Comparison of ENCODE assay signal across 8 cellular contexts in the genomic region with DNA sequence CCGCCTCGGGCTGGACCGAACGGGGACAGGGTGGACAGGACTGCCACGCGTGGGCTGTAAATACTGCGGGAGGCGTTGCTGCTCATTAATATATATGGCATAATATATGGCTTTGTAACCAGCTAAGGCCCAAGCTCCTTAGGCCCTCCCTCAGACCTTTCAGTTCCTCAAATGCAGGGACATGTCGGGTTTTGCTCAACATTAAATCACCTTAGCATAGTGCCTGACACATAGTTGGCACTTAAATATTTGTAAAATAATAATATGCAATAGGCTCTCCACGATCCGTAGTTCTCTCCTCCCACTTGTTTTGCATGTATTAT. TPM values are rescaled to one million over a fixed set of nuclear protein-coding genes. Genes with fewer than 3 reads are reported as not detected.
DNase-seq lines count a peak whose midpoint lies in the region; ATAC-seq and TF ChIP-seq lines count a peak whose summit lies in the region.

No MANE protein-coding gene starts in this region.

- peak overlapping the region; percentile 100 for H3K9ac ChIP-seq in OCI-LY3 (ENCODE audit: low read length)

- TF ChIP-seq CTCF in OCI-LY3 (IDR thresholded peaks at IDR 0.05; ENCODE audit: low read depth, low read length) (no peak), epithelial cell of proximal tubule (conservative IDR thresholded peaks at IDR 0.05; ENCODE audit: low read depth, low read length) (no peak), osteoblast (IDR thresholded peaks at IDR 0.05; ENCODE audit: extremely low read depth, low read depth, low read length) (no peak)

- no peak overlapping the region for H3K27ac Mint-ChIP-seq in activated CD4-positive, alpha-beta T cell treated with anti-CD3 and anti-CD28 coated beads, Interleukin-2, amount 10 ng/mL, durations not matched to agents 24 days and 14 days

- H3K9me3 Mint-ChIP-seq in activated CD4-positive, alpha-beta T cell treated with anti-CD3 and anti-CD28 coated beads, Interleukin-2, amount 10 ng/mL, durations not matched to agents 24 days and 14 days = no peaks in the 10 kb centered on the region

- no peak for DNase-seq in activated CD4-positive, alpha-beta T cell treated with anti-CD3 and anti-CD28 coated beads, Interleukin-2, amount 10 ng/mL, durations not matched to agents 24 days and 14 days
- DNase-seq in activated CD4-positive, alpha-beta T cell treated with anti-CD3 and anti-CD28 coated beads for 1 hour = no peak
- no peak for DNase-seq in epithelial cell of proximal tubule (ENCODE audit: low read depth)
- DNase-seq in osteoblast (ENCODE audit: insufficient read length, low spot score, missing footprints) = no peak
- DNase-seq in inferior parietal cortex (ENCODE audit: extremely low spot score) = no peak
- DNase-seq in NCI-H1092 treated with DMSO at 0.1 percent for 48 hours (lab: John Stamatoyannopoulos, UW) = no peak

- peak overlapping the region; percentile 100 for H2AFZ ChIP-seq in OCI-LY3 (ENCODE audit: low read depth, low read length)
- H2AFZ ChIP-seq in osteoblast (ENCODE audit: low read length) = peak overlapping the region; percentile 100

- peak overlapping the region; percentile 94 for H3K4me3 Mint-ChIP-seq in activated CD4-positive, alpha-beta T cell treated with anti-CD3 and anti-CD28 coated beads, Interleukin-2, amount 10 ng/mL, durations not matched to agents 24 days and 14 days

- H3K4me1 Mint-ChIP-seq in activated CD4-positive, alpha-beta T cell treated with anti-CD3 and anti-CD28 coated beads, Interleukin-2, amount 10 ng/mL, durations not matched to agents 24 days and 14 days = peaks cover 35% of the 10 kb centered on the region

- H3K27me3 ChIP-seq in OCI-LY3 (ENCODE audit: low read depth, low read length) (no peaks in the 10 kb centered on the region), osteoblast (ENCODE audit: insufficient read depth, low read length) (no peaks in the 10 kb centered on the region)

- H3K27ac ChIP-seq in OCI-LY3 (ENCODE audit: low read length) (peak overlapping the region; percentile 96), osteoblast (ENCODE audit: low read depth, low read length) (no peak overlapping the region)

- H3K4me3 ChIP-seq in OCI-LY3 (ENCODE audit: low read length) (peak overlapping the region; percentile 93), epithelial cell of proximal tubule (ENCODE audit: low read depth, low read length) (peak overlapping the region; percentile 73), osteoblast (ENCODE audit: insufficient read depth, low read length) (peak overlapping the region; percentile 96)

- no peaks in the 10 kb centered on the region for H3K36me3 ChIP-seq in OCI-LY3 (replicated peaks; ENCODE audit: low read depth, low read length)
- no peaks in the 10 kb centered on the region for H3K36me3 ChIP-seq in osteoblast (ENCODE audit: insufficient read depth, low read length)

- no peaks in the 10 kb centered on the region for H3K27me3 Mint-ChIP-seq in activated CD4-positive, alpha-beta T cell treated with anti-CD3 and anti-CD28 coated beads, Interleukin-2, amount 10 ng/mL, durations not matched to agents 24 days and 14 days

- ATAC-seq in HG02840 (IDR thresholded peaks at IDR 0.05; ENCODE audit: low FRiP score, unreplicated experiment) = peak; percentile 58

- H3K4me1 ChIP-seq in OCI-LY3 (ENCODE audit: low read length) = peaks cover 17% of the 10 kb centered on the region
- H3K4me1 ChIP-seq in osteoblast (ENCODE audit: insufficient read depth, low read length) = peaks cover 10% of the 10 kb centered on the region

- H3K4me2 ChIP-seq in OCI-LY3 (ENCODE audit: low read length) (peak overlapping the region; percentile 98), osteoblast (ENCODE audit: insufficient read depth, low read length) (peak overlapping the region; percentile 90)

- H3K79me2 ChIP-seq in OCI-LY3 (ENCODE audit: low read length) (peaks cover 42% of the 10 kb centered on the region), osteoblast (ENCODE audit: insufficient read depth, low read length) (peaks cover 31% of the 10 kb centered on the region)

- H3K9me3 ChIP-seq in OCI-LY3 (ENCODE audit: insufficient read depth, low read length) = no peaks in the 10 kb centered on the region
- H3K9me3 ChIP-seq in osteoblast (ENCODE audit: low read depth, low read length) = no peaks in the 10 kb centered on the region

- peaks cover 4% of the 10 kb centered on the region for H3K36me3 Mint-ChIP-seq in activated CD4-positive, alpha-beta T cell treated with anti-CD3 and anti-CD28 coated beads, Interleukin-2, amount 10 ng/mL, durations not matched to agents 24 days and 14 days (ENCODE audit: low read depth)

- intact Hi-C loops in activated CD4-positive, alpha-beta T cell treated with anti-CD3 and anti-CD28 coated beads, Interleukin-2, amount 10 ng/mL, durations not matched to agents 24 days and 14 days (cut with micrococcal nuclease) = loop anchor here (1.0 to 10.0 kb wide), 4 partner anchors 236 to 1226 kb away; a partner anchor contains a TSS

- no peaks in the 10 kb centered on the region for H4K20me1 ChIP-seq in OCI-LY3 (ENCODE audit: insufficient read depth, low read length)
- no peaks in the 10 kb centered on the region for H4K20me1 ChIP-seq in osteoblast (ENCODE audit: insufficient read depth, low read length)

RNA-seq across cellular contexts. Expression of a gene that starts 0.4 kb away (rescaled TPM):
- total RNA-seq in activated CD4-positive, alpha-beta T cell treated with anti-CD3 and anti-CD28 coated beads, Interleukin-2, amount 10 ng/mL, durations not matched to agents 24 days and 14 days = 16.2 and 18.3 TPM in 2 replicates
- 9.8 and 10.5 TPM in 2 replicates for total RNA-seq in epithelial cell of proximal tubule
- 17.4 and 21.5 TPM in 2 replicates for total RNA-seq in osteoblast
